In genomic region chr15:41543521-41543870, GRCh38 we compare ENCODE assay signal across 8 cellular contexts. TPM values are rescaled to one million over a fixed set of nuclear protein-coding genes. Genes with fewer than 3 reads are reported as not detected.
DNase-seq lines count a peak whose midpoint lies in the region; ATAC-seq, FAIRE-seq and TF ChIP-seq lines count a peak whose summit lies in the region.

No MANE protein-coding gene starts in this region.

- TF ChIP-seq CTCF in esophagus squamous epithelium (IDR thresholded peaks at IDR 0.05): no peak
- no peak for TF ChIP-seq CTCF in parathyroid adenoma (IDR thresholded peaks at IDR 0.05)
- TF ChIP-seq CTCF in omental fat pad (IDR thresholded peaks at IDR 0.05): no peak

- H3K79me2 ChIP-seq in parathyroid adenoma: no peaks in the 10 kb centered on the region

- WGBS in esophagus squamous epithelium, 2 donors: 1 to 11% methylated on average over 8 of the region's 8 CpGs

- peak overlapping the region; percentile 92 for H3K4me2 ChIP-seq in parathyroid adenoma (ENCODE audit: low read length)

- no peak for TF ChIP-seq POLR2A in esophagus squamous epithelium (IDR thresholded peaks at IDR 0.05)

- intact Hi-C loops in esophagus squamous epithelium (cut with DNase I): no loop called here

- no peak for FAIRE-seq in RCC 7860 (lab: Jason Lieb, UNC)

- DNase-seq in ELF-1 (ENCODE audit: low read depth, low spot score): peak; percentile 16
- peak; percentile 8 for DNase-seq in RCC 7860 (ENCODE audit: low spot score)
- DNase-seq in esophagus squamous epithelium (lab: John Stamatoyannopoulos, UW): no peak
- DNase-seq in omental fat pad (ENCODE audit: low spot score): no peak
- no peak for DNase-seq in A172 (ENCODE audit: low spot score)
- no peak for DNase-seq in NCI-H187 (lab: John Stamatoyannopoulos, UW)

- H3K27ac ChIP-seq in esophagus squamous epithelium: peak overlapping the region in 3 of 4 donors; percentile 81 to 88 (median 85)
- peak overlapping the region; percentile 64 for H3K27ac ChIP-seq in parathyroid adenoma

- H3K9me3 ChIP-seq in esophagus squamous epithelium (no peaks in the 10 kb centered on the region), parathyroid adenoma (ENCODE audit: control insufficient read depth, low read length) (no peaks in the 10 kb centered on the region)

- H3K4me3 ChIP-seq in esophagus squamous epithelium (peak overlapping the region; percentile 68 to 98 (median 90)), parathyroid adenoma (ENCODE audit: low read depth, low read length) (peak overlapping the region; percentile 93)

- no peaks in the 10 kb centered on the region for H3K36me3 ChIP-seq in esophagus squamous epithelium
- no peaks in the 10 kb centered on the region for H3K36me3 ChIP-seq in parathyroid adenoma (ENCODE audit: control insufficient read depth, insufficient read depth, low read length)

- peaks cover 6 to 25% (median 10%) of the 10 kb centered on the region in 3 donors for H3K4me1 ChIP-seq in esophagus squamous epithelium
- no peaks in the 10 kb centered on the region for H3K4me1 ChIP-seq in parathyroid adenoma

- ATAC-seq in omental fat pad (ENCODE audit: low FRiP score) (no peak), HG03442 (IDR thresholded peaks at IDR 0.05; ENCODE audit: unreplicated experiment) (no peak)

- no peaks in the 10 kb centered on the region for H3K27me3 ChIP-seq in esophagus squamous epithelium
- no peaks in the 10 kb centered on the region for H3K27me3 ChIP-seq in parathyroid adenoma (ENCODE audit: control insufficient read depth, insufficient read depth, low read length)

- H3K9ac ChIP-seq in parathyroid adenoma: peak overlapping the region; percentile 37

- peak overlapping the region; percentile 95 for H2AFZ ChIP-seq in parathyroid adenoma

RNA-seq across cellular contexts. Expression of gene RPAP1, which starts 0.6 kb away (rescaled TPM):
- total RNA-seq in esophagus squamous epithelium: 10 to 100 TPM; 15.3 to 22.6 (median 19.8) TPM
- total RNA-seq in omental fat pad: 10 to 100 TPM; 16.4 to 29.1 (median 20.3) TPM
- total RNA-seq in A172 (2014; rRNA removed; shearing (Covaris generic)): 15.4 and 23.6 TPM in 2 replicates

RNA-seq across cellular contexts. Expression of gene TYRO3, which starts 15.5 kb away (rescaled TPM):
- 10 to 100 TPM in 3 of 4 donors, 1 to 10 TPM in 1; 6.5 to 16.9 (median 11.2) TPM for total RNA-seq in esophagus squamous epithelium
- total RNA-seq in omental fat pad: 10 to 100 TPM; 13.4 to 59.9 (median 40.6) TPM
- total RNA-seq in A172 (2014; rRNA removed; shearing (Covaris generic)): 10.7 and 22.2 TPM in 2 replicates

RNA-seq across cellular contexts. Expression of gene LTK, which starts 29.9 kb away (rescaled TPM):
- under 1 TPM in 2 of 4 donors, not detected in 2; 0.38 to 0.82 TPM for total RNA-seq in esophagus squamous epithelium
- total RNA-seq in omental fat pad: 1 to 10 TPM in 1 of 4 donors, under 1 TPM in 2, not detected in 1; 0.19 to 1.3 (median 0.84) TPM
- 4.3 and 5.2 TPM in 2 replicates for total RNA-seq in A172 (2014; rRNA removed; shearing (Covaris generic))

RNA-seq across cellular contexts. Expression of gene ITPKA, which starts 49.8 kb away (rescaled TPM):
- under 1 TPM in 3 of 4 donors, not detected in 1; 0.19 to 0.76 (median 0.57) TPM for total RNA-seq in esophagus squamous epithelium
- 1 to 10 TPM in 2 of 4 donors, not detected in 2; 1.2 to 2.0 TPM for total RNA-seq in omental fat pad
- 15.5 and 17.3 TPM in 2 replicates for total RNA-seq in A172 (2014; rRNA removed; shearing (Covaris generic))

Comparison
In these comparisons a context has a peak if more than half of its experiments do, and no peak if none do; other contexts are left out.
1. DNase-seq: peak in ELF-1 (single experiment) and RCC 7860 (single experiment); none in esophagus squamous epithelium (single experiment), omental fat pad (single experiment), A172 (single experiment) and NCI-H187 (0 of 2).